ENCODE assay signal across 1 cellular context in genomic region chr1:42311897-42312296, GRCh38.
TF ChIP-seq lines count a peak whose summit lies in the region.

No MANE protein-coding gene starts in this region.

TF ChIP-seq in K562, 482 proteins besides CTCF, POLR2A, EP300 and RAD21 (continued from another document):
- TF ChIP-seq RFX5 (IDR thresholded peaks at IDR 0.05; ENCODE audit: low read depth, low read length), result peak; percentile 35; the same call in 1 of the 2 replicates
TF ChIP-seq in K562: peak in this region for 1.
